In genomic region chr22:22508274-22509176, GRCh38 we compare ENCODE assay signal across 8 cellular contexts. TPM values are rescaled to one million over a fixed set of nuclear protein-coding genes. Genes with fewer than 3 reads are reported as not detected.
DNase-seq lines count a peak whose midpoint lies in the region; ATAC-seq and TF ChIP-seq lines count a peak whose summit lies in the region.

ZNF280B (minus strand) TSS chr22:22508742; CDS start chr22:22489398, 19,344 bp downstream.

- H3K4me1 ChIP-seq in HUES6 (ENCODE audit: control insufficient read depth, insufficient read depth, low read length) (peaks cover 3% of the 10 kb centered on the region; the same call in 1 of the 2 replicates), suprapubic skin (peaks cover 6% of the 10 kb centered on the region)

- H3K27me3 ChIP-seq in HUES6 (ENCODE audit: control insufficient read depth, insufficient read depth, low read length) (peaks cover 28% of the 10 kb centered on the region), suprapubic skin (peaks cover 26% of the 10 kb centered on the region)

- peak in 1 of 2 donors; percentile 36 for TF ChIP-seq CTCF in suprapubic skin (IDR thresholded peaks at IDR 0.05)

- peak within 1 kb of the TSS; percentile 80 for H3K9ac ChIP-seq in HUES6 (ENCODE audit: low read length)

- ATAC-seq in GM19468 (IDR thresholded peaks at IDR 0.05; ENCODE audit: extremely low read depth, unreplicated experiment), result peak; percentile 48

- DNase-seq in COLO668 (lab: John Stamatoyannopoulos, UW; ENCODE audit: unreplicated experiment) (peak; percentile 95), RPMI8226 (peak; percentile 70), foreskin melanocyte (peak; percentile 75), nucleus accumbens (lab: John Stamatoyannopoulos, UW) (peak in 54 of 56 donors; percentile 10 to 82 (median 57)), suprapubic skin (ENCODE audit: low spot score in 2 of 2) (peak in 1 of 2 donors; percentile 59)
- DNase-seq in activated T-helper 9 cell treated with anti-CD3 and anti-CD28 coated beads, Interleukin-2, amount 50 U/mL, for 16 hours (ENCODE audit: low read depth), result peak; percentile 72

- no peak for TF ChIP-seq EP300 in suprapubic skin (IDR thresholded peaks at IDR 0.05)

- 11% methylated on average over 17 of the region's 72 CpGs for WGBS in suprapubic skin

- H3K27ac ChIP-seq in HUES6 (ENCODE audit: low read depth, low read length) (peak within 1 kb of the TSS; percentile 42; the same call in 1 of the 2 replicates), suprapubic skin (no peak within 1 kb of the TSS)

- peaks cover 13% of the 10 kb centered on the region; the same call in 1 of the 2 replicates for H3K9me3 ChIP-seq in HUES6 (ENCODE audit: control insufficient read depth, insufficient read depth, low read depth, low read length)
- peaks cover 9% of the 10 kb centered on the region for H3K9me3 ChIP-seq in suprapubic skin

- H3K36me3 ChIP-seq in HUES6 (ENCODE audit: control insufficient read depth, insufficient read depth, low read length) (peaks cover 22% of the 10 kb centered on the region), suprapubic skin (no peaks in the 10 kb centered on the region)

- H3K4me3 ChIP-seq in HUES6 (ENCODE audit: low read depth, low read length) (peak within 1 kb of the TSS; percentile 98), suprapubic skin (peak within 1 kb of the TSS; percentile 46)

- no peak for TF ChIP-seq POLR2A in suprapubic skin (IDR thresholded peaks at IDR 0.05)

RNA-seq across cellular contexts. Expression of gene ZNF280B, which starts in this region (rescaled TPM):
- under 1 TPM in 3 of 4 donors, not detected in 1; 0.08 to 0.55 (median 0.26) TPM for total RNA-seq in suprapubic skin
